11 cellular contexts compared by ENCODE assay signal in the genomic region with DNA sequence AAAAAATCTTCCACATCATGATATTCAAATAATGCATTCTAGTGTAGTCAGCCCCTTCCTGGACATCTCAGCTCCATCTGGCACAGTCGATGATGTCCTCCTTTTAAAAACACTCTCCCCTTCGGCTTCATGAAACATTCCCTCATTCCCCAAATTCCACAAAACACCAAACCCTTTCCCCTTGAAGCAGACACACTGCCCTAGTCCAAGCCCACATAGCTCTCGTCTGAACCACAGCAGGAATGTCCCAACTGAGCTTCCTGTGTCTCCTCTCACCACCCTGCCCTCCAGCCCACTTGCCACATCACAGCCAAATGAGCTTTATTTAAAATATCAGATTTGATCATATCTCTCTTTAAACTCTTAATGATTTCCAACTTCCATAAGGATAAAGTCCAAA.
DNase-seq lines count a peak whose midpoint lies in the region; ATAC-seq and TF ChIP-seq lines count a peak whose summit lies in the region.
"Had no signal": no experiment of that assay in that cellular context is flagged by ENCODE, and none has a peak within 500 bp of the region (broad histone marks: within the 10 kb centered on the region; RNA-seq: fewer than 3 reads in every experiment).

No MANE protein-coding gene starts in this region.

- peaks cover 0 to 8% of the 10 kb centered on the region in 2 donors for H3K9me3 Mint-ChIP-seq in stimulated activated naive CD8-positive, alpha-beta T cell treated with anti-CD3 and anti-CD28 coated beads, Interleukin-15, amount 100 ng/mL, for 72 hours

- no peak for ATAC-seq in HG02798 (IDR thresholded peaks at IDR 0.05; ENCODE audit: poor library complexity, unreplicated experiment)
- no peak for ATAC-seq in stimulated activated naive CD8-positive, alpha-beta T cell treated with anti-CD3 and anti-CD28 coated beads, Interleukin-15, amount 100 ng/mL, for 72 hours
- ATAC-seq: Right ventricle myocardium inferior had no signal

- H3K4me3 Mint-ChIP-seq in stimulated activated naive CD8-positive, alpha-beta T cell treated with anti-CD3 and anti-CD28 coated beads, Interleukin-15, amount 100 ng/mL, for 72 hours, result peak overlapping the region in 1 of 2 donors; percentile 9

- DNase-seq in HCEC 1CT, result peak; percentile 95
- DNase-seq in T1000 (lab: John Stamatoyannopoulos, UW), result peak; percentile 51
- peak; percentile 93 for DNase-seq in fibroblast of villous mesenchyme (ENCODE audit: low read depth)
- DNase-seq in stromal cell of bone marrow (ENCODE audit: low read depth), result peak; percentile 56
- DNase-seq in NCI-H82 treated with DMSO at 0.1 percent for 48 hours (lab: John Stamatoyannopoulos, UW; ENCODE audit: unreplicated experiment), result no peak
- no peak for DNase-seq in stimulated activated naive CD8-positive, alpha-beta T cell treated with anti-CD3 and anti-CD28 coated beads, Interleukin-15, amount 100 ng/mL, for 72 hours
- DNase-seq in Kasumi-1 (lab: John Stamatoyannopoulos, UW), result no peak
- DNase-seq: NCI-H1436, stomach had no signal

- no peak overlapping the region for H3K4me3 ChIP-seq in fibroblast of villous mesenchyme (ENCODE audit: low read depth, low read length)
- H3K4me3 ChIP-seq: stomach had no signal

- H3K4me1 Mint-ChIP-seq in stimulated activated naive CD8-positive, alpha-beta T cell treated with anti-CD3 and anti-CD28 coated beads, Interleukin-15, amount 100 ng/mL, for 72 hours, result peaks cover 72% of the 10 kb centered on the region

- peaks cover 10% of the 10 kb centered on the region for H3K27me3 Mint-ChIP-seq in stimulated activated naive CD8-positive, alpha-beta T cell treated with anti-CD3 and anti-CD28 coated beads, Interleukin-15, amount 100 ng/mL, for 72 hours

- no peak for TF ChIP-seq CTCF in fibroblast of villous mesenchyme (IDR thresholded peaks at IDR 0.05; ENCODE audit: insufficient read depth, low read depth, low read length)

- H3K27ac Mint-ChIP-seq in stimulated activated naive CD8-positive, alpha-beta T cell treated with anti-CD3 and anti-CD28 coated beads, Interleukin-15, amount 100 ng/mL, for 72 hours, result peak overlapping the region in 1 of 2 donors; percentile 5

Comparison
In these comparisons a context has a peak if more than half of its experiments do, and no peak if none do; other contexts are left out.
1. DNase-seq: peak in HCEC 1CT (single experiment), T1000 (single experiment), fibroblast of villous mesenchyme (single experiment) and stromal cell of bone marrow (single experiment); none in NCI-H82 treated with DMSO at 0.1 percent for 48 hours (single experiment), stimulated activated naive CD8-positive, alpha-beta T cell treated with anti-CD3 and anti-CD28 coated beads, Interleukin-15, amount 100 ng/mL, for 72 hours (0 of 2) and Kasumi-1 (0 of 2).